In genomic region chr6:16660157-16660497, GRCh38 we compare ENCODE assay signal across 14 cellular contexts.
A peak's percentile ranks its signal among the peaks of the same experiment; 100 is the strongest.
DNase-seq lines count a peak whose midpoint lies in the region; ATAC-seq and TF ChIP-seq lines count a peak whose summit lies in the region.
"Had no signal": no experiment of that assay in that cellular context is flagged by ENCODE, and none has a peak within 500 bp of the region (broad histone marks: within the 10 kb centered on the region; RNA-seq: fewer than 3 reads in every experiment).

No MANE protein-coding gene starts in this region.

- POLR2A ChIA-PET in activated B cell treated with CpG ODN at 0.5 μM for 24 hours (lab: Charles Lee) = no interaction called here

- no peaks in the 10 kb centered on the region for H3K36me3 ChIP-seq in psoas muscle (ENCODE audit: insufficient read depth in 1 of 2, low read depth in 1 of 2)
- peaks cover 11% of the 10 kb centered on the region for H3K36me3 ChIP-seq in lower lobe of right lung

- H3K27ac Mint-ChIP-seq in activated CD4-positive, alpha-beta T cell treated with anti-CD3 and anti-CD28 coated beads, Interleukin-2, amount 10 ng/mL, durations not matched to agents 24 days and 14 days = peak overlapping the region; percentile 83
- H3K27ac Mint-ChIP-seq in activated B cell treated with CpG ODN at 0.5 μM for 24 hours = peak overlapping the region; percentile 8
- H3K27ac Mint-ChIP-seq in natural killer cell treated with Interleukin-12 subunit alpha and Interleukin-12 subunit beta and Interleukin-15 and Interleukin-18, amount 100 ng/mL, for 72 hours = peak overlapping the region; percentile 91 to 92

- H3K36me3 Mint-ChIP-seq in activated CD4-positive, alpha-beta T cell treated with anti-CD3 and anti-CD28 coated beads, Interleukin-2, amount 10 ng/mL, durations not matched to agents 24 days and 14 days (ENCODE audit: low read depth) = peaks cover 48% of the 10 kb centered on the region
- peaks cover 4% of the 10 kb centered on the region for H3K36me3 Mint-ChIP-seq in activated B cell treated with CpG ODN at 0.5 μM for 24 hours (ENCODE audit: low read depth)
- H3K36me3 Mint-ChIP-seq in natural killer cell treated with Interleukin-12 subunit alpha and Interleukin-12 subunit beta and Interleukin-15 and Interleukin-18, amount 100 ng/mL, for 72 hours = peaks cover 10% of the 10 kb centered on the region

- H3K27ac ChIP-seq in psoas muscle (no peak overlapping the region), lower lobe of right lung (no peak overlapping the region)
- H3K27ac ChIP-seq: A549, upper lobe of right lung had no signal

- H3K4me1 ChIP-seq in psoas muscle = peaks cover 13% of the 10 kb centered on the region
- H3K4me1 ChIP-seq in lower lobe of right lung = peaks cover 23% of the 10 kb centered on the region
- H3K4me1 ChIP-seq: A549 had no signal

- H3K27me3 ChIP-seq in psoas muscle (ENCODE audit: insufficient read depth in 3 of 3, low read length in 2 of 3) = no peaks in the 10 kb centered on the region
- no peaks in the 10 kb centered on the region for H3K27me3 ChIP-seq in lower lobe of right lung (ENCODE audit: low read depth)
- H3K27me3 ChIP-seq: upper lobe of right lung had no signal

- H3K4me3 ChIP-seq in psoas muscle (no peak overlapping the region), lower lobe of right lung (no peak overlapping the region)
- H3K4me3 ChIP-seq: A549, upper lobe of right lung had no signal

- DNase-seq in activated CD4-positive, alpha-beta T cell treated with anti-CD3 and anti-CD28 coated beads, Interleukin-2, amount 10 ng/mL, durations not matched to agents 24 days and 14 days = no peak
- DNase-seq in activated CD4-positive, alpha-beta T cell treated with anti-CD3 and anti-CD28 coated beads, Interleukin-2, amount 50 U/mL, for 4 hours = no peak
- DNase-seq in activated B cell treated with CpG ODN at 0.5 μM for 24 hours (no peak), psoas muscle (no peak), lower lobe of right lung (no peak)
- DNase-seq in natural killer cell treated with Interleukin-12 subunit alpha and Interleukin-12 subunit beta and Interleukin-15 and Interleukin-18, amount 100 ng/mL, for 72 hours (ENCODE audit: low spot score) = no peak
- DNase-seq: activated naive CD4-positive, alpha-beta T cell treated with Interleukin-2 at 50 U/mL for 16 hours; NCI-H82; T-helper 9 cell; upper lobe of right lung had no signal

- peak overlapping the region; percentile 50 for H3K4me3 Mint-ChIP-seq in activated CD4-positive, alpha-beta T cell treated with anti-CD3 and anti-CD28 coated beads, Interleukin-2, amount 10 ng/mL, durations not matched to agents 24 days and 14 days
- no peak overlapping the region for H3K4me3 Mint-ChIP-seq in activated B cell treated with CpG ODN at 0.5 μM for 24 hours
- peak overlapping the region; percentile 83 for H3K4me3 Mint-ChIP-seq in natural killer cell treated with Interleukin-12 subunit alpha and Interleukin-12 subunit beta and Interleukin-15 and Interleukin-18, amount 100 ng/mL, for 72 hours

- H3K9me3 Mint-ChIP-seq in activated CD4-positive, alpha-beta T cell treated with anti-CD3 and anti-CD28 coated beads, Interleukin-2, amount 10 ng/mL, durations not matched to agents 24 days and 14 days = peaks cover 10% of the 10 kb centered on the region
- peaks cover 6% of the 10 kb centered on the region for H3K9me3 Mint-ChIP-seq in activated B cell treated with CpG ODN at 0.5 μM for 24 hours
- H3K9me3 Mint-ChIP-seq in natural killer cell treated with Interleukin-12 subunit alpha and Interleukin-12 subunit beta and Interleukin-15 and Interleukin-18, amount 100 ng/mL, for 72 hours = no peaks in the 10 kb centered on the region

- ATAC-seq in HG02885 (IDR thresholded peaks at IDR 0.05; ENCODE audit: poor library complexity, unreplicated experiment) = peak; percentile 33
- no peak for ATAC-seq in activated B cell treated with CpG ODN at 0.5 μM for 24 hours (ENCODE audit: low read depth)
- ATAC-seq in natural killer cell treated with Interleukin-12 subunit alpha and Interleukin-12 subunit beta and Interleukin-15 and Interleukin-18, amount 100 ng/mL, for 72 hours = no peak
- ATAC-seq in psoas muscle = no peak
- ATAC-seq in lower lobe of right lung = no peak
- ATAC-seq in GM18909 (IDR thresholded peaks at IDR 0.05; ENCODE audit: poor library complexity, unreplicated experiment) = no peak
- ATAC-seq: A549, HCT116, upper lobe of right lung had no signal

- no peaks in the 10 kb centered on the region for H3K27me3 Mint-ChIP-seq in activated CD4-positive, alpha-beta T cell treated with anti-CD3 and anti-CD28 coated beads, Interleukin-2, amount 10 ng/mL, durations not matched to agents 24 days and 14 days
- no peaks in the 10 kb centered on the region for H3K27me3 Mint-ChIP-seq in activated B cell treated with CpG ODN at 0.5 μM for 24 hours
- no peaks in the 10 kb centered on the region for H3K27me3 Mint-ChIP-seq in natural killer cell treated with Interleukin-12 subunit alpha and Interleukin-12 subunit beta and Interleukin-15 and Interleukin-18, amount 100 ng/mL, for 72 hours

- H3K9me3 ChIP-seq in psoas muscle = peaks cover 5% of the 10 kb centered on the region
- no peaks in the 10 kb centered on the region for H3K9me3 ChIP-seq in lower lobe of right lung
- H3K9me3 ChIP-seq: upper lobe of right lung had no signal

- 87 to 97% (median 91%) methylated on average over 1 of the region's 1 CpG for WGBS in psoas muscle, 3 donors

- CTCF ChIA-PET in activated B cell treated with CpG ODN at 0.5 μM for 24 hours (lab: Charles Lee) = no interaction called here

- peaks cover 54% of the 10 kb centered on the region for H3K4me1 Mint-ChIP-seq in activated CD4-positive, alpha-beta T cell treated with anti-CD3 and anti-CD28 coated beads, Interleukin-2, amount 10 ng/mL, durations not matched to agents 24 days and 14 days
- H3K4me1 Mint-ChIP-seq in activated B cell treated with CpG ODN at 0.5 μM for 24 hours = peaks cover 33% of the 10 kb centered on the region
- H3K4me1 Mint-ChIP-seq in natural killer cell treated with Interleukin-12 subunit alpha and Interleukin-12 subunit beta and Interleukin-15 and Interleukin-18, amount 100 ng/mL, for 72 hours (ENCODE audit: low read depth in 2 of 2) = peaks cover 47 to 48% of the 10 kb centered on the region in 2 donors

- TF ChIP-seq CTCF in activated B cell treated with CpG ODN at 0.5 μM for 24 hours (IDR thresholded peaks at IDR 0.05) = no peak
- TF ChIP-seq CTCF in psoas muscle (IDR thresholded peaks at IDR 0.05) = no peak
- no peak for TF ChIP-seq CTCF in lower lobe of right lung (IDR thresholded peaks at IDR 0.05)

- intact Hi-C loops in activated CD4-positive, alpha-beta T cell treated with anti-CD3 and anti-CD28 coated beads, Interleukin-2, amount 10 ng/mL, durations not matched to agents 24 days and 14 days (cut with micrococcal nuclease) = loop anchor here (1.0 kb wide), 1 partner anchor 9 kb away; no protein-coding TSS in a partner anchor
- intact Hi-C loops in activated B cell treated with CpG ODN at 0.5 μM for 24 hours (cut with micrococcal nuclease) (no loop called here), psoas muscle (cut with DNase I) (no loop called here), lower lobe of right lung (cut with DNase I) (no loop called here)

Comparison
In these comparisons a context has a peak if more than half of its experiments do, and no peak if none do; other contexts are left out.
1. H3K27ac Mint-ChIP-seq: peak in every context shown above with its lines; median percentile 92 in natural killer cell treated with Interleukin-12 subunit alpha and Interleukin-12 subunit beta and Interleukin-15 and Interleukin-18, amount 100 ng/mL, for 72 hours; 83 in activated CD4-positive, alpha-beta T cell treated with anti-CD3 and anti-CD28 coated beads, Interleukin-2, amount 10 ng/mL, durations not matched to agents 24 days and 14 days; 8 in activated B cell treated with CpG ODN at 0.5 μM for 24 hours.